In genomic region chr10:98107644-98108430, GRCh38 we compare ENCODE assay signal across 13 cellular contexts.
"Had no signal": no experiment of that assay in that cellular context is flagged by ENCODE, and none has a peak within 500 bp of the region (broad histone marks: within the 10 kb centered on the region; RNA-seq: fewer than 3 reads in every experiment).

No MANE protein-coding gene starts in this region.

- DNase-seq: activated CD4-positive, alpha-beta memory T cell treated with anti-CD3 and anti-CD28 coated beads for 36 hours; activated gamma-delta T cell treated with Interleukin-2 at 50 U/mL for 16 hours; activated T-cell treated with anti-CD3 and anti-CD28 coated beads, Interleukin-2, amount 50 U/mL, for 72 hours; amniotic stem cell; body of pancreas; caudate nucleus; islet precursor cell; naive thymus-derived CD4-positive, alpha-beta T cell; retina; tibial artery; uterus had no signal

- H3K4me3 Mint-ChIP-seq: activated CD4-positive, alpha-beta memory T cell treated with anti-CD3 and anti-CD28 coated beads for 36 hours; activated naive CD8-positive, alpha-beta T cell; activated T-cell treated with anti-CD3 and anti-CD28 coated beads, Interleukin-2, amount 50 U/mL, for 72 hours; naive thymus-derived CD4-positive, alpha-beta T cell; stimulated activated effector memory CD8-positive, alpha-beta T cell treated with anti-CD3 and anti-CD28 coated beads, Interleukin-12 subunit alpha, Interleukin-12 subunit beta, amount 100 ng/mL, for 72 hours had no signal

- H3K9me3 Mint-ChIP-seq: activated CD4-positive, alpha-beta memory T cell treated with anti-CD3 and anti-CD28 coated beads for 36 hours; activated T-cell treated with anti-CD3 and anti-CD28 coated beads, Interleukin-2, amount 50 U/mL, for 72 hours; stimulated activated effector memory CD8-positive, alpha-beta T cell treated with anti-CD3 and anti-CD28 coated beads, Interleukin-12 subunit alpha, Interleukin-12 subunit beta, amount 100 ng/mL, for 72 hours had no signal

- ATAC-seq: activated T-cell treated with anti-CD3 and anti-CD28 coated beads, Interleukin-2, amount 50 U/mL, for 72 hours; body of pancreas; naive thymus-derived CD4-positive, alpha-beta T cell; stimulated activated effector memory CD8-positive, alpha-beta T cell treated with anti-CD3 and anti-CD28 coated beads, Interleukin-12 subunit alpha, Interleukin-12 subunit beta, amount 100 ng/mL, for 72 hours had no signal

- H3K36me3 Mint-ChIP-seq: activated CD4-positive, alpha-beta memory T cell treated with anti-CD3 and anti-CD28 coated beads for 36 hours; activated naive CD8-positive, alpha-beta T cell; naive thymus-derived CD4-positive, alpha-beta T cell; stimulated activated effector memory CD8-positive, alpha-beta T cell treated with anti-CD3 and anti-CD28 coated beads, Interleukin-12 subunit alpha, Interleukin-12 subunit beta, amount 100 ng/mL, for 72 hours had no signal

- H3K4me1 Mint-ChIP-seq: naive thymus-derived CD4-positive, alpha-beta T cell; stimulated activated effector memory CD8-positive, alpha-beta T cell treated with anti-CD3 and anti-CD28 coated beads, Interleukin-12 subunit alpha, Interleukin-12 subunit beta, amount 100 ng/mL, for 72 hours had no signal

- H3K27ac Mint-ChIP-seq: activated CD4-positive, alpha-beta memory T cell treated with anti-CD3 and anti-CD28 coated beads for 36 hours; activated naive CD8-positive, alpha-beta T cell; activated T-cell treated with anti-CD3 and anti-CD28 coated beads, Interleukin-2, amount 50 U/mL, for 72 hours; naive thymus-derived CD4-positive, alpha-beta T cell; stimulated activated effector memory CD8-positive, alpha-beta T cell treated with anti-CD3 and anti-CD28 coated beads, Interleukin-12 subunit alpha, Interleukin-12 subunit beta, amount 100 ng/mL, for 72 hours had no signal
